14 cellular contexts compared by ENCODE assay signal in the genomic region with DNA sequence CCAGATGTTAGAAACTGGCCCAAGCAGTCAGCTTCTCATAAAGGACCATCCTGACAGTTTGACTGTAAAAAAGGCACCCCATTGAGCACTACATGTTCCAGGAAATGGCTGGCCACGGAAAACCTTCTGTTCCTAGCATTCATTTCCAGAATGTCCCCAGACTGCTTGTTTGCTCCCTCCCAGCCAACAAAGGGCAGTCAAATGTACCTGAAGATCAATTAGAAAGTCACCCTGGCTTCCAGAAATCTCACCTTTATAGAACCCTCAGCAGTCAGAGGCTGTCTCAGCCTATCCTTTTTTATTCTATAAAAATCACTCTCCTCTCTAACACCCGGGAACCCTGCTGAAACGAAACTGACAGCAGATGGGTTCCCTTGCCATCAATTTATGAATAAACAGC. TPM values are rescaled to one million over a fixed set of nuclear protein-coding genes. Genes with fewer than 3 reads are reported as not detected.
A peak's percentile ranks its signal among the peaks of the same experiment; 100 is the strongest.
DNase-seq lines count a peak whose midpoint lies in the region; ATAC-seq and TF ChIP-seq lines count a peak whose summit lies in the region.
"Had no signal": no experiment of that assay in that cellular context is flagged by ENCODE, and none has a peak within 500 bp of the region (broad histone marks: within the 10 kb centered on the region; RNA-seq: fewer than 3 reads in every experiment).

No MANE protein-coding gene starts in this region.

- H3K4me1 ChIP-seq in breast epithelium (no peaks in the 10 kb centered on the region), mesendoderm (ENCODE audit: control insufficient read depth, low read depth, low read length) (no peaks in the 10 kb centered on the region), thoracic aorta (ENCODE audit: control insufficient read depth in 1 of 2, low read depth in 2 of 2) (peaks cover 9 to 30% of the 10 kb centered on the region in 2 donors)

- H4K5ac ChIP-seq in mesendoderm (ENCODE audit: low read length): no peak overlapping the region

- H2BK15ac ChIP-seq in mesendoderm (replicated peaks; ENCODE audit: low read depth): no peak overlapping the region

- H3K23ac ChIP-seq in mesendoderm (ENCODE audit: low read length): no peak overlapping the region

- no peak overlapping the region for H3K18ac ChIP-seq in mesendoderm (ENCODE audit: low read length)

- H3K9me3 ChIP-seq in MG63 (peaks cover 3% of the 10 kb centered on the region), breast epithelium (no peaks in the 10 kb centered on the region), thoracic aorta (no peaks in the 10 kb centered on the region)

- peak; percentile 24 for ATAC-seq in thoracic aorta (ENCODE audit: insufficient number of reproducible peaks, low FRiP score, low read depth)
- ATAC-seq in HG03108 (IDR thresholded peaks at IDR 0.05; ENCODE audit: unreplicated experiment): no peak
- ATAC-seq: stimulated activated naive B cell treated with anti-CD40 and anti-IgM and Interleukin-4, amounts not matched to agents 10 μg/mL and 1 μg/mL and 100 μg/mL, for 72 hours had no signal

- H3K36me3 ChIP-seq in MG63: no peaks in the 10 kb centered on the region
- no peaks in the 10 kb centered on the region for H3K36me3 ChIP-seq in breast epithelium
- H3K36me3 ChIP-seq in mesendoderm (ENCODE audit: control insufficient read depth, insufficient read depth, low read length): no peaks in the 10 kb centered on the region
- H3K36me3 ChIP-seq in thoracic aorta: no peaks in the 10 kb centered on the region

- no peak overlapping the region for H2AK5ac ChIP-seq in mesendoderm (ENCODE audit: low read length)

- H3K27ac ChIP-seq in breast epithelium (peak overlapping the region; percentile 19 to 48), mesendoderm (ENCODE audit: low read depth, low read length) (no peak overlapping the region), thoracic aorta (peak overlapping the region; percentile 94 to 96)

- H3K4me3 ChIP-seq in MG63 (peak overlapping the region; percentile 31), breast epithelium (peak overlapping the region; percentile 12 to 58 (median 30)), mesendoderm (ENCODE audit: low read length) (no peak overlapping the region), thoracic aorta (peak overlapping the region; percentile 53)
- H3K4me3 ChIP-seq: skin epidermis had no signal

- no peak overlapping the region for H3K9ac ChIP-seq in mesendoderm (ENCODE audit: low read length)

- H3K4me2 ChIP-seq in mesendoderm (ENCODE audit: low read length): no peak overlapping the region

- H2BK120ac ChIP-seq in mesendoderm (ENCODE audit: low read depth, low read length): no peak overlapping the region

- H3K4ac ChIP-seq in mesendoderm (ENCODE audit: low read depth, low read length): no peak overlapping the region

- no peak for TF ChIP-seq CTCF in breast epithelium (IDR thresholded peaks at IDR 0.05)
- no peak for TF ChIP-seq CTCF in thoracic aorta (IDR thresholded peaks at IDR 0.05)

- TF ChIP-seq POLR2A in breast epithelium (IDR thresholded peaks at IDR 0.05): no peak

- peak overlapping the region; percentile 53 for H3K56ac ChIP-seq in mesendoderm (ENCODE audit: low read length)

- H3K79me2 ChIP-seq in mesendoderm (ENCODE audit: control insufficient read depth, insufficient read depth, low read length): no peaks in the 10 kb centered on the region

- intact Hi-C loops in breast epithelium (cut with DNase I; ENCODE audit: low total_unique reads): no loop called here

- H3K27me3 ChIP-seq in MG63 (no peaks in the 10 kb centered on the region), breast epithelium (no peaks in the 10 kb centered on the region), mesendoderm (ENCODE audit: insufficient read depth, low read length, poor library complexity) (no peaks in the 10 kb centered on the region), thoracic aorta (replicated peaks; ENCODE audit: insufficient read depth) (no peaks in the 10 kb centered on the region)

- WGBS in mesendoderm (ENCODE audit: extremely low coverage, insufficient coverage, low lambda C conversion rate): no CpG with 5 or more reads among the region's 3 CpGs

- DNase-seq in MG63: no peak
- DNase-seq in breast epithelium (ENCODE audit: low spot score in 2 of 2): no peak
- no peak for DNase-seq in mesendoderm
- no peak for DNase-seq in thoracic aorta (ENCODE audit: low spot score)
- DNase-seq in NCI-H187 treated with DMSO at 0.1 percent for 48 hours (lab: John Stamatoyannopoulos, UW): no peak
- DNase-seq in activated CD8-positive, alpha-beta memory T cell treated with anti-CD3 and anti-CD28 coated beads for 24 hours: no peak
- DNase-seq: activated T-cell treated with anti-CD3 and anti-CD28 coated beads, Interleukin-2, amount 50 U/mL, for 24 hours; NCI-H510A treated with DMSO at 0.1 percent for 48 hours; stimulated activated naive B cell treated with anti-CD40 and anti-IgM and Interleukin-4, amounts not matched to agents 10 μg/mL and 1 μg/mL and 100 μg/mL, for 72 hours; T-helper 1 cell had no signal

- no peaks in the 10 kb centered on the region for H3K79me1 ChIP-seq in mesendoderm (ENCODE audit: low read length)

- no peak overlapping the region for H4K8ac ChIP-seq in mesendoderm (ENCODE audit: low read depth, low read length)

- no peak overlapping the region for H2BK5ac ChIP-seq in mesendoderm (ENCODE audit: low read length)

RNA-seq across cellular contexts. Expression of gene SAMMSON, which starts 0.8 kb away (rescaled TPM):
- not detected in 2 replicates for total RNA-seq in MG63 (2014; rRNA removed; shearing (Covaris generic); ENCODE audit: low replicate concordance)
- total RNA-seq in breast epithelium (under 1 TPM in 1 of 3 donors, not detected in 2; 0.98 TPM), thoracic aorta (10 to 100 TPM in 1 of 2 donors, 1 to 10 TPM in 1; 3.4 to 25.3 TPM)
- not detected for polyA plus RNA-seq in mesendoderm (2013, experiment 1 of 2)
- polyA plus RNA-seq in mesendoderm (2013, experiment 2 of 2): 0.03 TPM
- total RNA-seq: dermis microvascular lymphatic vessel endothelial cell had no signal
- polyA plus RNA-seq: keratinocyte had no signal
